In genomic region chr15:73996939-73997338, GRCh38 we compare ENCODE assay signal across 8 cellular contexts. TPM values are rescaled to one million over a fixed set of nuclear protein-coding genes. Genes with fewer than 3 reads are reported as not detected.
A peak's percentile ranks its signal among the peaks of the same experiment; 100 is the strongest.
DNase-seq lines count a peak whose midpoint lies in the region; ATAC-seq, FAIRE-seq and TF ChIP-seq lines count a peak whose summit lies in the region.

No MANE protein-coding gene starts in this region.

- H3K4me1 ChIP-seq in K562 (replicated peaks in 1 of 2; ENCODE audit: control insufficient read depth in 2 of 2, insufficient read depth in 2 of 2, low read length in 2 of 2) (peaks cover 18 to 29% of the 10 kb centered on the region in 2 experiments), mononuclear cell (ENCODE audit: insufficient read depth, low read length) (peaks cover 69% of the 10 kb centered on the region)

- TF ChIP-seq EP300 in K562 (IDR thresholded peaks at IDR 0.05; ENCODE audit: low read length), result no peak

- POLR2A ChIA-PET in K562 (lab: Yijun Ruan, JAX), result interaction anchor here (1.0 kb wide), 1 partner anchor 9 kb away, joined by 3 read pairs; no protein-coding TSS in a partner anchor
- POLR2A ChIA-PET in HEK293T (lab: Yijun Ruan, JAX), result no interaction called here

- H3K27ac ChIP-seq in K562 (ENCODE audit: extremely low read depth, low read depth, low read length), result no peak overlapping the region

- H2AFZ ChIP-seq in K562 (ENCODE audit: low read depth, low read length), result no peak overlapping the region

- in situ Hi-C loops in K562 (cut with MboI), result no loop called here

- H3K36me3 ChIP-seq in MG63 (peaks cover 54% of the 10 kb centered on the region), K562 (ENCODE audit: control insufficient read depth, insufficient read depth, low read length) (peaks cover 39% of the 10 kb centered on the region)

- no peak for ATAC-seq in K562
- no peak for ATAC-seq in GM21825 (IDR thresholded peaks at IDR 0.05; ENCODE audit: unreplicated experiment)

- no peaks in the 10 kb centered on the region for H4K20me1 ChIP-seq in K562 (replicated peaks; ENCODE audit: control insufficient read depth, insufficient read depth, low read length)

- DNase-seq in EL (peak; percentile 74), MG63 (peak; percentile 30), K562 (ENCODE audit: extremely low read depth in 1 of 4, low spot score in 3 of 4) (peak in 1 of 4 experiments; percentile 28), UCSD-AML1 (lab: John Stamatoyannopoulos, UW; ENCODE audit: unreplicated experiment) (no peak), HEK293T (ENCODE audit: extremely low spot score) (no peak)
- DNase-seq in activated CD4-positive, CD25-positive, alpha-beta regulatory T cell (lab: John Stamatoyannopoulos, UW), result no peak

- TF ChIP-seq POLR2A in K562 (conservative IDR thresholded peaks at IDR 0.05), result no peak

- no peak for FAIRE-seq in K562 (lab: Jason Lieb, UNC)

- 19% methylated on average over 5 of the region's 5 CpGs for WGBS in K562 (ENCODE audit: insufficient coverage, low coverage, missing lambda C conversion rate)

- H3K9me3 ChIP-seq in MG63 (no peaks in the 10 kb centered on the region), K562 (replicated peaks; ENCODE audit: control insufficient read depth, insufficient read depth, low read depth, low read length) (no peaks in the 10 kb centered on the region), mononuclear cell (ENCODE audit: low read depth, low read length) (no peaks in the 10 kb centered on the region)

- TF ChIP-seq RAD21 in K562 (CRISPR knock-in tag; conservative IDR thresholded peaks at IDR 0.05 in 1 of 2, IDR thresholded peaks at IDR 0.05 in 1 of 2), result no peak

- CTCF ChIA-PET in K562 (lab: Yijun Ruan, JAX; ENCODE audit: low intra/inter-chr PET ratio), result no interaction called here
- CTCF ChIA-PET in HEK293T (lab: Yijun Ruan, JAX), result interaction anchor here (0.9 to 1.1 kb wide), 2 partner anchors 8 to 24 kb away, joined by 3 to 5 read pairs; no protein-coding TSS in a partner anchor

- no peaks in the 10 kb centered on the region for H3K27me3 ChIP-seq in MG63
- H3K27me3 ChIP-seq in K562 (ENCODE audit: control insufficient read depth in 2 of 2, insufficient read depth in 2 of 2, low read length in 2 of 2), result no peaks in the 10 kb centered on the region; a peak in 1 of 5 replicates
- no peaks in the 10 kb centered on the region for H3K27me3 ChIP-seq in mononuclear cell (ENCODE audit: insufficient read depth, low read length)

- no peak for TF ChIP-seq CTCF in K562 (IDR thresholded peaks at IDR 0.05 in 2 of 3, conservative IDR thresholded peaks at IDR 0.05 in 1 of 3; ENCODE audit: insufficient read depth in 2 of 3, low read depth in 1 of 3, low read length in 3 of 3)

- H3K4me3 ChIP-seq in MG63 (peak overlapping the region; percentile 66), K562 (peak overlapping the region; percentile 94; the same call in 1 of the 2 replicates), mononuclear cell (ENCODE audit: low read length) (peak overlapping the region; percentile 23)

- H3K79me2 ChIP-seq in K562 (ENCODE audit: control insufficient read depth, insufficient read depth, low read length), result peaks cover 62% of the 10 kb centered on the region

- intact Hi-C loops in K562 (cut with micrococcal nuclease), result loop anchor here (10.0 kb wide), 1 partner anchor 618 kb away; the partner anchor contains the start of gene CLK3

- BruUV-seq in K562 (replicated peaks; lab: Mats Ljungman, UMichigan), result no TSS peak

- H3K9me1 ChIP-seq in K562 (ENCODE audit: control insufficient read depth, insufficient read depth, low read length), result no peaks in the 10 kb centered on the region

- H3K4me2 ChIP-seq in K562 (ENCODE audit: insufficient read depth, low read length), result peak overlapping the region; percentile 35

- H3K9ac ChIP-seq in K562 (ENCODE audit: insufficient read depth in 1 of 2, low read depth in 2 of 2, low read length in 2 of 2), result no peak overlapping the region; a peak in 1 of 4 replicates

TF ChIP-seq in K562, 482 proteins besides CTCF, POLR2A, EP300 and RAD21 (continues in another document):
- TF ChIP-seq PREB (CRISPR knock-in tag; IDR thresholded peaks at IDR 0.05), result no peak
- no peak for TF ChIP-seq HDGF (IDR thresholded peaks at IDR 0.05)

TF ChIP-seq in HEK293T, 16 proteins besides CTCF, POLR2A, EP300 and RAD21:
- TF ChIP-seq SUZ12 (IDR thresholded peaks at IDR 0.05) (no peak), HDGF (IDR thresholded peaks at IDR 0.05; ENCODE audit: borderline replicate concordance) (no peak)
TF ChIP-seq in HEK293T: peak in this region for 0.

RNA-seq across cellular contexts. Expression of gene PML, which starts 2.4 kb away (rescaled TPM):
- total RNA-seq in MG63 (2014; rRNA removed; shearing (Covaris generic); ENCODE audit: low replicate concordance), result 19.5 and 39.8 TPM in 2 replicates
- 30.2 and 56.1 TPM in 2 replicates for total RNA-seq in K562 (2011; cell fraction: chromatin; rRNA removed; ENCODE audit: low replicate concordance)
- 36.8 and 39.2 TPM in 2 replicates for total RNA-seq in K562 (2011; cell fraction: nucleolus; rRNA removed)
- 35.0 and 53.2 TPM in 2 replicates for total RNA-seq in K562 (2011; cell fraction: nucleoplasm; rRNA removed)
- total RNA-seq in K562 (2014; rRNA removed) (14.4 and 20.2 TPM in 2 replicates), K562 (2014; rRNA removed; fragmentation: Illumina TruSeq; extraction: Trizol) (6.0 and 6.6 TPM in 2 replicates), K562 (2015; rRNA removed; fragmentation: Illumina TruSeq; extraction: Trizol) (9.7 and 10.1 TPM in 2 replicates), K562 (2021) (44.4 and 50.7 TPM in 2 replicates), mononuclear cell (23.1 TPM)
- polyA plus RNA-seq in K562 (2011; rRNA removed) (6.6 and 11.3 TPM in 2 replicates), K562 (2014; fragmentation: Illumina TruSeq; extraction: Trizol) (20.7 and 28.3 TPM in 2 replicates), K562 (2014; fragmentation: Nextera tagmentation; extraction: Ambion mirVana) (1 to 10 TPM; 5.0 to 5.4 TPM), K562 (2014; rRNA removed) (14.0 and 16.2 TPM in 2 replicates)
- 10.6 and 17.0 TPM in 2 replicates for polyA plus RNA-seq in K562 (2011; cell fraction: cytosol; rRNA removed)
- 22.7 and 36.6 TPM in 2 replicates for polyA plus RNA-seq in K562 (2011; cell fraction: nucleus; rRNA removed)
- polyA plus RNA-seq in K562 (2012), result 33.2 and 45.0 TPM in 2 replicates
- 8.2 and 9.8 TPM in 2 replicates for polyA minus RNA-seq in K562 (2011; rRNA and poly(A)+ RNA removed)
- polyA minus RNA-seq in K562 (2011; cell fraction: cytosol; rRNA and poly(A)+ RNA removed), result 31.2 and 50.2 TPM in 2 replicates
- polyA minus RNA-seq in K562 (2011; cell fraction: nucleus; rRNA and poly(A)+ RNA removed), result 12.3 and 12.9 TPM in 2 replicates

RNA-seq across cellular contexts. Expression of gene STOML1, which starts 4.8 kb away (rescaled TPM):
- 45.3 and 53.1 TPM in 2 replicates for total RNA-seq in MG63 (2014; rRNA removed; shearing (Covaris generic); ENCODE audit: low replicate concordance)
- 10.7 and 18.8 TPM in 2 replicates for total RNA-seq in K562 (2011; cell fraction: chromatin; rRNA removed; ENCODE audit: low replicate concordance)
- 18.3 and 19.3 TPM in 2 replicates for total RNA-seq in K562 (2011; cell fraction: nucleolus; rRNA removed)
- total RNA-seq in K562 (2011; cell fraction: nucleoplasm; rRNA removed), result 14.7 and 18.3 TPM in 2 replicates
- total RNA-seq in K562 (2014; rRNA removed), result 9.7 and 9.9 TPM in 2 replicates
- total RNA-seq in K562 (2014; rRNA removed; fragmentation: Illumina TruSeq; extraction: Trizol), result 1.2 and 2.1 TPM in 2 replicates
- 4.6 and 5.3 TPM in 2 replicates for total RNA-seq in K562 (2015; rRNA removed; fragmentation: Illumina TruSeq; extraction: Trizol)
- total RNA-seq in K562 (2021), result 9.6 and 10.3 TPM in 2 replicates
- polyA plus RNA-seq in K562 (2011; rRNA removed), result 4.9 and 7.1 TPM in 2 replicates
- 8.1 and 16.7 TPM in 2 replicates for polyA plus RNA-seq in K562 (2011; cell fraction: cytosol; rRNA removed)
- polyA plus RNA-seq in K562 (2011; cell fraction: nucleus; rRNA removed), result 14.1 and 18.4 TPM in 2 replicates
- polyA plus RNA-seq in K562 (2012), result 5.9 and 11.3 TPM in 2 replicates
- polyA plus RNA-seq in K562 (2014; fragmentation: Illumina TruSeq; extraction: Trizol), result 3.5 and 5.2 TPM in 2 replicates
- polyA plus RNA-seq in K562 (2014; fragmentation: Nextera tagmentation; extraction: Ambion mirVana), result under 1 TPM; 0.25 to 0.53 TPM
- 6.9 and 8.9 TPM in 2 replicates for polyA plus RNA-seq in K562 (2014; rRNA removed)
- polyA minus RNA-seq in K562 (2011; rRNA and poly(A)+ RNA removed), result 2.9 and 3.5 TPM in 2 replicates
- polyA minus RNA-seq in K562 (2011; cell fraction: cytosol; rRNA and poly(A)+ RNA removed), result 2.7 and 5.1 TPM in 2 replicates
- 5.9 and 7.2 TPM in 2 replicates for polyA minus RNA-seq in K562 (2011; cell fraction: nucleus; rRNA and poly(A)+ RNA removed)
- total RNA-seq in mononuclear cell, result 2.2 TPM

Comparison
In these comparisons a context has a peak if more than half of its experiments do, and no peak if none do; other contexts are left out.
1. DNase-seq: peak in EL (single experiment) and MG63 (single experiment); none in activated CD4-positive, CD25-positive, alpha-beta regulatory T cell (0 of 4), UCSD-AML1 (single experiment) and HEK293T (single experiment).
2. H3K4me3 ChIP-seq: peak in every context shown above with its lines; median percentile 94 in K562; 66 in MG63; 23 in mononuclear cell.